1 cellular context compared by ENCODE assay signal in genomic region chr19:55641376-55642152, GRCh38.
TF ChIP-seq lines count a peak whose summit lies in the region.

No MANE protein-coding gene starts in this region.

TF ChIP-seq in IMR-90, 13 proteins besides CTCF, POLR2A, EP300 and RAD21 (continued from another document):
- no peak for TF ChIP-seq RCOR1 (IDR thresholded peaks at IDR 0.05; ENCODE audit: insufficient replicate concordance, low read length)
- no peak for TF ChIP-seq RFX5 (IDR thresholded peaks at IDR 0.05; ENCODE audit: low read depth, low read length)
- TF ChIP-seq NFE2L2 (IDR thresholded peaks at IDR 0.05; ENCODE audit: low read depth, low read length): no peak
- no peak for TF ChIP-seq CHD1 (IDR thresholded peaks at IDR 0.05; ENCODE audit: low read depth, low read length)
TF ChIP-seq in IMR-90: peak in this region for 0.
